ENCODE assay signal across 22 cellular contexts in the genomic region with DNA sequence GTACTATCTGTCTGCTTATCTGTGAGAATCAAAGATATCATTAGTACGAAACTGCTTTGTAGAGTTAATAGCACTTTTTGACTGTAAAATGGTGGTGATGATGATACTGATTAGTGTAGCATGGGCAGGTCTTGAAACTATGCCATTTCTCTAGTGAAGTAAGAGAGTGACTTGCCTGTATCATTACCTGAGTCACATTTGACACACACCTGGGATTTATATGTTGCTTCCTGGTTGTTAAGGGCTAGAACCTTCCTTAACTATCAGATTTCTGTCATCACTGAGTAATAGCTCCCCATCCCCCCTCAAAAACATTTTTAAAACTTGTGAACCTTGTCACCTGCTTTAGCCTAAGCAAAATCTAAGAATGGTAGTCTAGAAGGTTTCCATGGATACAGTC.
DNase-seq lines count a peak whose midpoint lies in the region; ATAC-seq and TF ChIP-seq lines count a peak whose summit lies in the region.
"Had no signal": no experiment of that assay in that cellular context is flagged by ENCODE, and none has a peak within 500 bp of the region (broad histone marks: within the 10 kb centered on the region; RNA-seq: fewer than 3 reads in every experiment).

No MANE protein-coding gene starts in this region.

- intact Hi-C loops in mammary epithelial cell (cut with micrococcal nuclease): no loop called here
- intact Hi-C loops in breast epithelium (cut with DNase I; ENCODE audit: low total_unique reads): no loop called here

- H3K4me2 ChIP-seq in mammary epithelial cell (ENCODE audit: insufficient read depth, low read depth, low read length): no peak overlapping the region

- no peak for TF ChIP-seq POLR2A in breast epithelium (IDR thresholded peaks at IDR 0.05)

- H2AFZ ChIP-seq in mammary epithelial cell (ENCODE audit: low read depth, low read length): no peak overlapping the region
- H2AFZ ChIP-seq: GM23248 had no signal

- H4K20me1 ChIP-seq in mammary epithelial cell (ENCODE audit: insufficient read depth, low read length): no peaks in the 10 kb centered on the region

- POLR2A ChIA-PET in HEK293T (lab: Yijun Ruan, JAX): no interaction called here

- H3K9ac ChIP-seq in mammary epithelial cell (ENCODE audit: insufficient read depth, low read length): no peak overlapping the region
- H3K9ac ChIP-seq: GM23248 had no signal

- H3K9me3 ChIP-seq in mammary epithelial cell (replicated peaks; ENCODE audit: insufficient read depth, low read length): no peaks in the 10 kb centered on the region
- no peaks in the 10 kb centered on the region for H3K9me3 ChIP-seq in breast epithelium
- H3K9me3 ChIP-seq in RWPE2 (ENCODE audit: severe bottlenecking): no peaks in the 10 kb centered on the region
- H3K9me3 ChIP-seq: BE2C had no signal

- H3K36me3 ChIP-seq in mammary epithelial cell (ENCODE audit: insufficient read depth, low read length) (no peaks in the 10 kb centered on the region), breast epithelium (no peaks in the 10 kb centered on the region), RWPE2 (ENCODE audit: low read depth) (no peaks in the 10 kb centered on the region)
- H3K36me3 ChIP-seq: BE2C had no signal

- in situ Hi-C loops in mammary epithelial cell (cut with MboI; ENCODE audit: low sequenced_read_pairs in 2 of 2): no loop called here

- H3K4me3 ChIP-seq in mammary epithelial cell (replicated peaks in 1 of 3; ENCODE audit: insufficient read depth in 1 of 3, low read depth in 2 of 3, low read length in 3 of 3) (no peak overlapping the region), breast epithelium (no peak overlapping the region), RWPE2 (ENCODE audit: severe bottlenecking) (no peak overlapping the region)
- H3K4me3 ChIP-seq: GM12878, GM23248 had no signal

- ATAC-seq in RWPE2 (ENCODE audit: low read depth) (0 out of 3 replicates have a peak, but pooled peaks have one; percentile 17), esophagus mucosa (peak; percentile 81), HG02610 (IDR thresholded peaks at IDR 0.05; ENCODE audit: unreplicated experiment) (no peak)
- ATAC-seq: GM12878, HepG2 had no signal

- WGBS in mammary epithelial cell (ENCODE audit: low coverage, missing lambda C conversion rate): 80% methylated on average over 1 of the region's 1 CpG

- CTCF ChIA-PET in mammary epithelial cell (lab: Charles Lee; ENCODE audit: low non-redundant PET) (no interaction called here), HEK293T (lab: Yijun Ruan, JAX) (no interaction called here)

- H3K79me2 ChIP-seq in mammary epithelial cell (ENCODE audit: insufficient read depth, low read length): no peaks in the 10 kb centered on the region

- no peak overlapping the region for H3K27ac ChIP-seq in mammary epithelial cell (ENCODE audit: insufficient read depth, low read depth, low read length)
- no peak overlapping the region for H3K27ac ChIP-seq in breast epithelium
- H3K27ac ChIP-seq in RWPE2 (ENCODE audit: poor library complexity, severe bottlenecking): no peak overlapping the region
- H3K27ac ChIP-seq: GM23248 had no signal

- no peaks in the 10 kb centered on the region for H3K4me1 ChIP-seq in mammary epithelial cell (ENCODE audit: insufficient read depth, low read length)
- no peaks in the 10 kb centered on the region for H3K4me1 ChIP-seq in breast epithelium
- no peaks in the 10 kb centered on the region for H3K4me1 ChIP-seq in RWPE2 (ENCODE audit: insufficient read depth, poor library complexity, severe bottlenecking)
- H3K4me1 ChIP-seq: BE2C had no signal

- dilution Hi-C loops in mammary epithelial cell (cut with HindIII; ENCODE audit: low sequenced_read_pairs): no loop called here

- H3K27me3 ChIP-seq in mammary epithelial cell (ENCODE audit: insufficient read depth, low read length) (no peaks in the 10 kb centered on the region), breast epithelium (no peaks in the 10 kb centered on the region), RWPE2 (ENCODE audit: insufficient read depth, poor library complexity, severe bottlenecking) (peaks cover 4% of the 10 kb centered on the region)
- H3K27me3 ChIP-seq: BE2C had no signal

- no TSS peak for BruUV-seq in mammary epithelial cell (replicated peaks; lab: Mats Ljungman, UMichigan)

- TF ChIP-seq CTCF in mammary epithelial cell (conservative IDR thresholded peaks at IDR 0.05 in 1 of 2, IDR thresholded peaks at IDR 0.05 in 1 of 2; ENCODE audit: extremely low read depth in 1 of 2, insufficient read depth in 1 of 2, low read depth in 1 of 2, low read length in 2 of 2): no peak
- TF ChIP-seq CTCF in breast epithelium (IDR thresholded peaks at IDR 0.05): no peak
- TF ChIP-seq CTCF in RWPE2 (IDR thresholded peaks at IDR 0.05; ENCODE audit: poor library complexity, severe bottlenecking): no peak

- peak; percentile 37 for DNase-seq in mammary epithelial cell
- no peak for DNase-seq in breast epithelium (ENCODE audit: low spot score in 2 of 2)
- no peak for DNase-seq in RWPE2 (ENCODE audit: low spot score)
- DNase-seq in HEK293T (ENCODE audit: extremely low spot score): no peak
- no peak for DNase-seq in cerebellum (ENCODE audit: low spot score)
- DNase-seq: ACHN; BE2C; C1 segment of cervical spinal cord; CD4-positive, CD25-positive, alpha-beta regulatory T cell; CD8-positive, alpha-beta memory T cell; COR-L47; DMS 273 treated with DMSO at 0.1 percent for 48 hours; DND-41; EL; GM23248; HCEC 1CT; HFFc6; KBM-7 had no signal

TF ChIP-seq in HEK293T, 16 proteins besides CTCF, POLR2A, EP300 and RAD21:
- no peak for TF ChIP-seq SP1 (IDR thresholded peaks at IDR 0.05)
